ENCODE assay signal across 8 cellular contexts in genomic region chr11:2151500-2152257, GRCh38. TPM values are rescaled to one million over a fixed set of nuclear protein-coding genes. Genes with fewer than 3 reads are reported as not detected.
DNase-seq lines count a peak whose midpoint lies in the region; ATAC-seq and TF ChIP-seq lines count a peak whose summit lies in the region.

No MANE protein-coding gene starts in this region.

- no peak overlapping the region for H3K27ac ChIP-seq in AG04450 (ENCODE audit: low read depth, low read length)

- H3K4me3 ChIP-seq in AG04450 (ENCODE audit: low read depth, low read length), result no peak overlapping the region

- H3K27me3 ChIP-seq in AG04450 (ENCODE audit: control insufficient read depth, insufficient read depth, low read length), result peaks cover 49% of the 10 kb centered on the region

- POLR2A ChIA-PET in AG04450 (lab: Yijun Ruan, JAX), result interaction anchor here (0.8 to 1.2 kb wide), 4 partner anchors 114 to 499 kb away, joined by 3 to 4 read pairs (median 4); no protein-coding TSS in a partner anchor

- no peaks in the 10 kb centered on the region; the same call in 1 of the 2 replicates for H3K9me3 ChIP-seq in AG04450 (ENCODE audit: control insufficient read depth, insufficient read depth, low read length)

- CTCF ChIA-PET in AG04450 (lab: Charles Lee), result interaction anchor here (0.6 to 14.8 kb wide), 40 partner anchors 9 to 514 kb away, joined by 3 to 557 read pairs (median 5); partner anchors contain the start of genes INS, LSP1, MRPL23 and SYT8

- no peak for ATAC-seq in GM21723 (IDR thresholded peaks at IDR 0.05; ENCODE audit: unreplicated experiment)

- DNase-seq in AG04450 (ENCODE audit: low read depth, low spot score), result peak; percentile 27
- peak; percentile 91 for DNase-seq in GM20000 (ENCODE audit: low spot score)
- peak; percentile 55 for DNase-seq in NCI-H345 treated with DMSO at 0.1 percent for 48 hours (lab: John Stamatoyannopoulos, UW; ENCODE audit: unreplicated experiment)
- peak; percentile 67 to 72 for DNase-seq in activated CD4-positive, alpha-beta T cell treated with anti-CD3 and anti-CD28 coated beads for 24 hours (ENCODE audit: low read depth in 2 of 2)
- peak; percentile 83 for DNase-seq in cerebellar cortex (ENCODE audit: low spot score)
- peak; percentile 73 for DNase-seq in kidney tubule cell (ENCODE audit: low spot score)
- DNase-seq in stimulated activated CD4-positive, alpha-beta T cell treated with anti-CD3 and anti-CD28 coated beads, Interleukin-2, amount 100 ng/mL, for 48 hours, result peak; percentile 76 to 77

- TF ChIP-seq CTCF in AG04450 (IDR thresholded peaks at IDR 0.05; ENCODE audit: low read depth, low read length) (peak; percentile 78), GM20000 (IDR thresholded peaks at IDR 0.05; ENCODE audit: extremely low read depth, missing control alignments) (peak; percentile 78)

RNA-seq across cellular contexts. Expression of gene INS, which starts 9.3 kb away (rescaled TPM):
- not detected in 2 replicates for polyA plus RNA-seq in AG04450 (2011; rRNA removed)
- polyA minus RNA-seq in AG04450 (2011; rRNA and poly(A)+ RNA removed), result not detected in 2 replicates

RNA-seq across cellular contexts. Expression of gene IGF2, which starts 12.5 kb away (rescaled TPM):
- 16.6 and 30.8 TPM in 2 replicates for polyA plus RNA-seq in AG04450 (2011; rRNA removed)
- 38.9 and 48.3 TPM in 2 replicates for polyA minus RNA-seq in AG04450 (2011; rRNA and poly(A)+ RNA removed)

RNA-seq across cellular contexts. Expression of gene TH, which starts 19.9 kb away (rescaled TPM):
- not detected in 2 replicates for polyA plus RNA-seq in AG04450 (2011; rRNA removed)
- polyA minus RNA-seq in AG04450 (2011; rRNA and poly(A)+ RNA removed), result not detected in 2 replicates

Comparison
In these comparisons a context has a peak if more than half of its experiments do, and no peak if none do; other contexts are left out.
1. DNase-seq: peak in every context shown above with its lines; median percentile 91 in GM20000; 83 in cerebellar cortex; 76 in stimulated activated CD4-positive, alpha-beta T cell treated with anti-CD3 and anti-CD28 coated beads, Interleukin-2, amount 100 ng/mL, for 48 hours; 73 in kidney tubule cell; 70 in activated CD4-positive, alpha-beta T cell treated with anti-CD3 and anti-CD28 coated beads for 24 hours; 55 in NCI-H345 treated with DMSO at 0.1 percent for 48 hours; 27 in AG04450.